ENCODE assay signal across 8 cellular contexts in the genomic region with DNA sequence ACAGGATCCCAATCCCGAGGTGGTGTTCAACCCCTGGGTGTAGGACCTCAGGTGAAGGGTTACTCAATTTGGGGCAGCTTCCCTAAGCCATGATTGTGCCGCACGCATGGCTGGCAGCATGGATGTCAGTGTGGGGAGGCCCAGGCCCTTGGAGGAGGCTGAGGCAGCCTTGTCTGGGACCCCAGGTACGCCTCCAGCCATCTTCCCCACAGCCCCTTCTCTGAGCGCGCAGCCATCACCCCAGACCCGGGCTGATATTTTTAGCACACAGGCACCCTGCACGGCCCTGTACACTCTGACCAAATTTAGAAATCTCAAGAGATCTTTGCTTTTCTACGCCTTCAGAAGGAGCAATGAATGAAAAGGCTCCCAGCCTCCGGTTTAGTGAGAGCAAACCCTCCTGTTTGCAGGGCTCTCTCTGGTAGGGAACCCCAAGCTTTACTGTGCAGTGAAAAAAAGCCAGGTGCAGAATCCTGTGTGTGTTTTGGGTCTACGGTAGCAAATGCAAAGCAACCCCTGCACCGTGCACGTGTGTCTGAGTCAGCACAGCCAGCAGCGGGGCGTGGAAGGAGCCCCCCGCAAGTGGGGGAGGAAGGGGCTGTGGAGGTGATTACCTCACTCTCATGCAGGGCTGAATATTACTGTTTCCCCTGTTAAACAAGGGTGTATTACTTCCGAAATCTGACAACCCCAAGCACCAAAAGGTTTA. TPM values are rescaled to one million over a fixed set of nuclear protein-coding genes. Genes with fewer than 3 reads are reported as not detected.
DNase-seq lines count a peak whose midpoint lies in the region; ATAC-seq, FAIRE-seq and TF ChIP-seq lines count a peak whose summit lies in the region.

No MANE protein-coding gene starts in this region.

- H3K4me1 ChIP-seq in transverse colon, result peaks cover 6 to 15% (median 11%) of the 10 kb centered on the region in 4 donors

- peak overlapping the region in 3 of 4 donors; percentile 53 to 61 (median 54) for H3K27ac ChIP-seq in transverse colon

- ATAC-seq in GM19395 (IDR thresholded peaks at IDR 0.05; ENCODE audit: unreplicated experiment) (peak; percentile 65), HG03342 (IDR thresholded peaks at IDR 0.05; ENCODE audit: unreplicated experiment) (peak; percentile 60)
- peak; percentile 79 to 82 for ATAC-seq in activated T-cell treated with anti-CD3 and anti-CD28 coated beads, Interleukin-2, amount 50 U/mL, for 4 hours

- WGBS in transverse colon (ENCODE audit: low coverage in 1 of 2), 2 donors, result 45 to 85% methylated on average over 3 to 17 of the region's 17 CpGs

- intact Hi-C loops in CD14-positive monocyte (cut with micrococcal nuclease) (no loop called here), transverse colon (cut with DNase I; ENCODE audit: low total_unique reads) (loop anchor here (5.0 kb wide), 1 partner anchor 83 kb away; no protein-coding TSS in a partner anchor)

- TF ChIP-seq CTCF in CD14-positive monocyte (IDR thresholded peaks at IDR 0.05) (no peak), transverse colon (IDR thresholded peaks at IDR 0.05) (no peak)

- H3K4me3 ChIP-seq in transverse colon, result no peak overlapping the region

- DNase-seq in CD14-positive monocyte (ENCODE audit: low spot score), result no peak
- DNase-seq in activated T-cell treated with anti-CD3 and anti-CD28 coated beads, Interleukin-2, amount 50 U/mL, for 4 hours, result peak; percentile 43
- DNase-seq in transverse colon, result no peak
- DNase-seq in stimulated activated CD4-positive, alpha-beta T cell treated with anti-CD3 and anti-CD28 coated beads, Interleukin-2, amount 100 ng/mL, for 24 hours, result no peak
- DNase-seq in RCC 7860 (ENCODE audit: low spot score), result no peak
- no peak for DNase-seq in SW 1271 (lab: John Stamatoyannopoulos, UW)

- no peak for TF ChIP-seq EP300 in transverse colon (IDR thresholded peaks at IDR 0.05; ENCODE audit: low read depth)

- peak overlapping the region; percentile 47 to 69 for H3K4me3 Mint-ChIP-seq in CD14-positive monocyte
- H3K4me3 Mint-ChIP-seq in activated T-cell treated with anti-CD3 and anti-CD28 coated beads, Interleukin-2, amount 50 U/mL, for 4 hours, result no peak overlapping the region

- peaks cover 52% of the 10 kb centered on the region for H3K4me1 Mint-ChIP-seq in CD14-positive monocyte
- H3K4me1 Mint-ChIP-seq in activated T-cell treated with anti-CD3 and anti-CD28 coated beads, Interleukin-2, amount 50 U/mL, for 4 hours (ENCODE audit: low read depth), result peaks cover 27% of the 10 kb centered on the region

- H3K36me3 ChIP-seq in transverse colon, result no peaks in the 10 kb centered on the region

- TF ChIP-seq POLR2A in transverse colon (IDR thresholded peaks at IDR 0.05), result no peak

- in situ Hi-C loops in transverse colon (cut with MboI; ENCODE audit: low pct_ligation_motif_present in 1 of 4, low pct_unique_long_range_greater_than_20kb in 1 of 4, low sequenced_read_pairs in 3 of 4), result loop anchor here in 2 of 4 donors (25.0 kb wide), 1 partner anchor 393 kb away; no protein-coding TSS in a partner anchor

- H3K9me3 ChIP-seq in transverse colon, result no peaks in the 10 kb centered on the region

- peaks cover 0 to 3% of the 10 kb centered on the region in 2 donors for H3K36me3 Mint-ChIP-seq in CD14-positive monocyte
- no peaks in the 10 kb centered on the region for H3K36me3 Mint-ChIP-seq in activated T-cell treated with anti-CD3 and anti-CD28 coated beads, Interleukin-2, amount 50 U/mL, for 4 hours (ENCODE audit: insufficient read depth)

- H3K27me3 ChIP-seq in transverse colon, result peaks cover 6% of the 10 kb centered on the region

- H3K27me3 Mint-ChIP-seq in CD14-positive monocyte (ENCODE audit: low read depth in 3 of 3), result peaks cover 9 to 27% (median 11%) of the 10 kb centered on the region in 3 donors
- peaks cover 3% of the 10 kb centered on the region for H3K27me3 Mint-ChIP-seq in activated T-cell treated with anti-CD3 and anti-CD28 coated beads, Interleukin-2, amount 50 U/mL, for 4 hours (ENCODE audit: low read depth)

- H3K9me3 Mint-ChIP-seq in CD14-positive monocyte, result peaks cover 0 to 4% (median 0%) of the 10 kb centered on the region in 7 donors
- no peaks in the 10 kb centered on the region for H3K9me3 Mint-ChIP-seq in activated T-cell treated with anti-CD3 and anti-CD28 coated beads, Interleukin-2, amount 50 U/mL, for 4 hours

- FAIRE-seq in RCC 7860 (lab: Jason Lieb, UNC), result no peak

- peak overlapping the region in 2 of 7 donors; percentile 54 for H3K27ac Mint-ChIP-seq in CD14-positive monocyte

RNA-seq across cellular contexts. Expression of a gene that starts 44.3 kb away (rescaled TPM):
- polyA plus RNA-seq in CD14-positive monocyte, result not detected
- total RNA-seq in activated T-cell treated with anti-CD3 and anti-CD28 coated beads, Interleukin-2, amount 50 U/mL, for 4 hours, result under 1 TPM; 0.11 to 0.27 (median 0.15) TPM
- total RNA-seq in transverse colon, result under 1 TPM in 1 of 4 donors, not detected in 3; 0.14 TPM
